Comparison of ENCODE assay signal across 9 cellular contexts in the genomic region with DNA sequence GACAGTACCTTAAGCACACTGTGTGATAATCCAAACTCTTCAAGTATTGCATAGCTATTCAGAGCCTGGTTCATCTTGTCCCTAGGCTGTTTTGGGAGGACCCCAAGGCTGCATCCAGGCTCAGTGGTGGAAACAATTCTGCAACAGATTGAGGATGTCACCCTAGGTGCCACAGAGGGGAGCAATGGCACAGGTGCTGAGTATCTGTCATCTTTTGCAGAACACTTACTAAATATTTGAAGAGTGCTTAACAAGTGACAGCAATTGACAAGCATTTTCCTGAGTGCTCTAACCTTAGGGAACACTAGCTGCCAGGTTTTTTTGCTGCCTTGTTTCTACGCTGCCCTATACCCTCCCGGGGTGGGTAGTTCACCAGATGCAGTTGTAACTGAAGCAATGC. TPM values are rescaled to one million over a fixed set of nuclear protein-coding genes. Genes with fewer than 3 reads are reported as not detected.
DNase-seq lines count a peak whose midpoint lies in the region; ATAC-seq and TF ChIP-seq lines count a peak whose summit lies in the region.
"Had no signal": no experiment of that assay in that cellular context is flagged by ENCODE, and none has a peak within 500 bp of the region (broad histone marks: within the 10 kb centered on the region; RNA-seq: fewer than 3 reads in every experiment).

No MANE protein-coding gene starts in this region.

- no peaks in the 10 kb centered on the region for H3K9me3 Mint-ChIP-seq in CD4-positive, alpha-beta memory T cell
- peaks cover 0 to 3% (median 0%) of the 10 kb centered on the region in 11 donors for H3K9me3 Mint-ChIP-seq in naive thymus-derived CD4-positive, alpha-beta T cell

- no peaks in the 10 kb centered on the region for H3K27me3 ChIP-seq in CD4-positive, alpha-beta memory T cell (ENCODE audit: insufficient read depth, low read length)
- peaks cover 3% of the 10 kb centered on the region for H3K27me3 ChIP-seq in adrenal gland
- no peaks in the 10 kb centered on the region for H3K27me3 ChIP-seq in naive thymus-derived CD4-positive, alpha-beta T cell (ENCODE audit: control insufficient read depth in 2 of 2, insufficient read depth in 2 of 2, low read length in 2 of 2)

- peaks cover 43 to 46% of the 10 kb centered on the region in 2 donors for H3K36me3 Mint-ChIP-seq in CD4-positive, alpha-beta memory T cell
- peaks cover 27 to 58% (median 45%) of the 10 kb centered on the region in 5 donors for H3K36me3 Mint-ChIP-seq in naive thymus-derived CD4-positive, alpha-beta T cell

- H3K4me3 ChIP-seq in CD4-positive, alpha-beta memory T cell (ENCODE audit: low read length in 2 of 2) = peak overlapping the region; percentile 77 to 87
- peak overlapping the region; percentile 22 for H3K4me3 ChIP-seq in GM12875 (ENCODE audit: low read depth, low read length)
- H3K4me3 ChIP-seq in adrenal gland = no peak overlapping the region
- H3K4me3 ChIP-seq in naive thymus-derived CD4-positive, alpha-beta T cell (ENCODE audit: low read length) = peak overlapping the region; percentile 74

- TF ChIP-seq POLR2A in adrenal gland (IDR thresholded peaks at IDR 0.05) = no peak

- TF ChIP-seq CTCF in GM12875 (IDR thresholded peaks at IDR 0.05; ENCODE audit: borderline replicate concordance, insufficient read depth, low read depth, low read length) (no peak), adrenal gland (IDR thresholded peaks at IDR 0.05) (no peak)

- H3K27me3 Mint-ChIP-seq in CD4-positive, alpha-beta memory T cell = no peaks in the 10 kb centered on the region
- no peaks in the 10 kb centered on the region for H3K27me3 Mint-ChIP-seq in naive thymus-derived CD4-positive, alpha-beta T cell

- H3K27ac ChIP-seq in CD4-positive, alpha-beta memory T cell (ENCODE audit: low read depth, low read length) = peak overlapping the region; percentile 91
- peak overlapping the region in 3 of 5 donors; percentile 24 to 76 (median 71) for H3K27ac ChIP-seq in adrenal gland
- peak overlapping the region; percentile 87 for H3K27ac ChIP-seq in naive thymus-derived CD4-positive, alpha-beta T cell (ENCODE audit: low read depth, low read length)

- POLR2A ChIA-PET in CD4-positive, alpha-beta memory T cell (lab: Charles Lee; ENCODE audit: partially characterized antibody) = interaction anchor here (0.5 to 17.7 kb wide), 12 partner anchors 9 to 1237 kb away, joined by 3 to 702 read pairs (median 10); partner anchors contain the start of genes EFL1, SAXO2, STARD5 and TLNRD1
- POLR2A ChIA-PET in naive thymus-derived CD4-positive, alpha-beta T cell (lab: Charles Lee) = interaction anchor here (0.6 to 23.2 kb wide), 13 partner anchors 9 to 1236 kb away, joined by 3 to 642 read pairs (median 6); partner anchors contain the start of genes STARD5 and TLNRD1

- peak overlapping the region; percentile 96 to 99 (median 98) for H3K27ac Mint-ChIP-seq in CD4-positive, alpha-beta memory T cell
- peak overlapping the region; percentile 93 to 100 (median 96) for H3K27ac Mint-ChIP-seq in naive thymus-derived CD4-positive, alpha-beta T cell

- peaks cover 25% of the 10 kb centered on the region for H3K36me3 ChIP-seq in CD4-positive, alpha-beta memory T cell (ENCODE audit: insufficient read depth, low read length)
- H3K36me3 ChIP-seq in adrenal gland (replicated peaks in 1 of 2) = no peaks in the 10 kb centered on the region
- H3K36me3 ChIP-seq in naive thymus-derived CD4-positive, alpha-beta T cell (ENCODE audit: control insufficient read depth in 2 of 3, insufficient read depth in 3 of 3, low read length in 3 of 3) = peaks cover 13 to 40% (median 14%) of the 10 kb centered on the region in 3 experiments

- H3K4me3 Mint-ChIP-seq in CD4-positive, alpha-beta memory T cell = peak overlapping the region; percentile 98 to 100 (median 100)
- H3K4me3 Mint-ChIP-seq in naive thymus-derived CD4-positive, alpha-beta T cell = peak overlapping the region; percentile 80 to 100 (median 98)

- H3K4me1 Mint-ChIP-seq in CD4-positive, alpha-beta memory T cell = peaks cover 50 to 82% (median 56%) of the 10 kb centered on the region in 4 donors
- H3K4me1 Mint-ChIP-seq in naive thymus-derived CD4-positive, alpha-beta T cell = peaks cover 37 to 66% (median 64%) of the 10 kb centered on the region in 7 donors

- H3K9me3 ChIP-seq in CD4-positive, alpha-beta memory T cell (ENCODE audit: control insufficient read depth in 1 of 2, low read length in 2 of 2) = no peaks in the 10 kb centered on the region
- H3K9me3 ChIP-seq in adrenal gland (replicated peaks in 1 of 3) = no peaks in the 10 kb centered on the region
- no peaks in the 10 kb centered on the region for H3K9me3 ChIP-seq in naive thymus-derived CD4-positive, alpha-beta T cell (ENCODE audit: control insufficient read depth in 2 of 3, low read length in 3 of 3)

- DNase-seq in CD4-positive, alpha-beta memory T cell = no peak
- DNase-seq in adrenal gland (no peak), OCI-M1 (lab: John Stamatoyannopoulos, UW) (no peak), NCI-H82 (lab: John Stamatoyannopoulos, UW) (no peak), NCI-H1105 (lab: John Stamatoyannopoulos, UW) (no peak)
- DNase-seq in naive thymus-derived CD4-positive, alpha-beta T cell = no peak
- DNase-seq: DMS153 had no signal

- ATAC-seq in naive thymus-derived CD4-positive, alpha-beta T cell = no peak
- ATAC-seq in HG03045 (IDR thresholded peaks at IDR 0.05; ENCODE audit: unreplicated experiment) = no peak

- peaks cover 60% of the 10 kb centered on the region for H3K4me1 ChIP-seq in CD4-positive, alpha-beta memory T cell (ENCODE audit: insufficient read depth, low read length)
- H3K4me1 ChIP-seq in adrenal gland (replicated peaks in 1 of 2) = peaks cover 0 to 18% of the 10 kb centered on the region in 2 donors
- peaks cover 55 to 59% of the 10 kb centered on the region in 2 donors for H3K4me1 ChIP-seq in naive thymus-derived CD4-positive, alpha-beta T cell (ENCODE audit: control insufficient read depth in 2 of 2, insufficient read depth in 2 of 2, low read length in 2 of 2)

- CTCF ChIA-PET in CD4-positive, alpha-beta memory T cell (lab: Charles Lee; ENCODE audit: partially characterized antibody) = interaction anchor here (0.6 to 10.5 kb wide), 14 partner anchors 10 to 1247 kb away, joined by 3 to 107 read pairs (median 6); partner anchors contain the start of gene STARD5
- CTCF ChIA-PET in naive thymus-derived CD4-positive, alpha-beta T cell (lab: Charles Lee) = interaction anchor here (0.8 to 16.1 kb wide), 14 partner anchors 9 to 32 kb away, joined by 3 to 128 read pairs (median 4); no protein-coding TSS in a partner anchor

- intact Hi-C loops in CD4-positive, alpha-beta memory T cell (cut with micrococcal nuclease) = loop anchor here (1.0 to 10.0 kb wide), 6 partner anchors 8 to 1373 kb away; partner anchors contain the start of genes MEX3B and TLNRD1
- intact Hi-C loops in adrenal gland (cut with DNase I) = no loop called here
- intact Hi-C loops in naive thymus-derived CD4-positive, alpha-beta T cell (cut with micrococcal nuclease) = loop anchor here (1.0 to 10.0 kb wide), 11 partner anchors 8 to 1519 kb away; partner anchors contain the start of genes MEX3B (in 2 of the 2), STARD5 (in 2 of the 2), TLNRD1 (in 1 of the 2) and ZFAND6 (in 1 of the 2)

- 63 to 74% (median 66%) methylated on average over 2 of the region's 2 CpGs for WGBS in adrenal gland, 4 donors

RNA-seq across cellular contexts. Expression of gene STARD5, which starts 27.7 kb away (rescaled TPM):
- 1 to 10 TPM; 5.0 to 8.0 TPM for total RNA-seq in CD4-positive, alpha-beta memory T cell
- polyA plus RNA-seq in CD4-positive, alpha-beta memory T cell = 1 to 10 TPM; 1.9 to 3.9 TPM
- total RNA-seq in adrenal gland = 1 to 10 TPM in 7 of 8 donors, under 1 TPM in 1; 0.97 to 6.1 (median 3.3) TPM
- 1 to 10 TPM; 3.4 to 5.1 (median 3.8) TPM for polyA plus RNA-seq in adrenal gland
- total RNA-seq in naive thymus-derived CD4-positive, alpha-beta T cell = 10 to 100 TPM in 3 of 5 experiments, 1 to 10 TPM in 2; 5.0 to 11.7 (median 10.1) TPM
- 10 to 100 TPM in 1 of 2 donors, 1 to 10 TPM in 1; 5.2 to 13.5 TPM for polyA plus RNA-seq in naive thymus-derived CD4-positive, alpha-beta T cell

Comparison
In these comparisons a context has a peak if more than half of its experiments do, and no peak if none do; other contexts are left out.
1. H3K4me3 ChIP-seq: peak in CD4-positive, alpha-beta memory T cell (2 of 2), GM12875 (single experiment) and naive thymus-derived CD4-positive, alpha-beta T cell (single experiment); none in adrenal gland (0 of 4).
2. intact Hi-C loops: an anchor here in CD4-positive, alpha-beta memory T cell (1.0 to 10.0 kb wide) and naive thymus-derived CD4-positive, alpha-beta T cell (1.0 to 10.0 kb wide); none called in adrenal gland.
3. Peak in every context shown above with its lines, with median percentiles within 50 percentile points of each other: H3K27ac ChIP-seq.